ENCODE assay signal across 23 cellular contexts in the genomic region with DNA sequence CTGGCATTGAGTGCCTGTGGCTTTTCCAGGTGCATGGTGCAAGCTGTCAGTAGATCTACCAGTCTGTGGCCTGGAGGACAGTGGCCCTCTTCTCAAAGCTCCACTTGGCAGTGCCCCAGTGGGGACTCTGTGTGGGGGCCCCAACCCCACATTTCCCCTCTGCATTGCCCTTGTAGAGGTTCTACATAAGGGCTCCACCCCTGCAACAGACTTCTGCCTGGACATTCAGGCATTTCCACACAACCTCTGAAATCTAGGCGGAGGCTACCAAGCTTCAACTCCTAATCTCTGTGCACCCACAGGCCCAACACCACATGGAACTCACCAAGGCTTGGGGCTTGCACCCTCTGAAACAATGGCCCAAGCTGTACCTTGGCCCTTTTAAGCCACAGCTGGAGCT.
DNase-seq lines count a peak whose midpoint lies in the region; ATAC-seq and TF ChIP-seq lines count a peak whose summit lies in the region.
"Had no signal": no experiment of that assay in that cellular context is flagged by ENCODE, and none has a peak within 500 bp of the region (broad histone marks: within the 10 kb centered on the region; RNA-seq: fewer than 3 reads in every experiment).

No MANE protein-coding gene starts in this region.

- peak overlapping the region; percentile 91 for H3K27ac Mint-ChIP-seq in activated T-helper 17 cell treated with anti-CD3 and anti-CD28 coated beads, Interleukin-2, amount 50 U/mL, for 72 hours
- H3K27ac Mint-ChIP-seq in endodermal cell (no peak overlapping the region), progenitor cell of endocrine pancreas (no peak overlapping the region)
- H3K27ac Mint-ChIP-seq: CD4-positive, CD25-positive, alpha-beta regulatory T cell had no signal

- H3K36me3 Mint-ChIP-seq in activated T-helper 17 cell treated with anti-CD3 and anti-CD28 coated beads, Interleukin-2, amount 50 U/mL, for 72 hours (ENCODE audit: low read depth): peaks cover 69% of the 10 kb centered on the region
- H3K36me3 Mint-ChIP-seq in endodermal cell (ENCODE audit: low read depth) (peaks cover 6% of the 10 kb centered on the region), progenitor cell of endocrine pancreas (ENCODE audit: insufficient read depth) (peaks cover 7% of the 10 kb centered on the region)
- H3K36me3 Mint-ChIP-seq: CD4-positive, CD25-positive, alpha-beta regulatory T cell had no signal

- H3K4me1 ChIP-seq in BLaER1 treated with 17β-estradiol and CSF1 and Interleukin-3, amounts not matched to agents 10 nM and 100 nM: peaks cover 4 to 69% (median 31%) of the 10 kb centered on the region in 10 experiments; a peak in 19 of 20 replicates
- H3K4me1 ChIP-seq in endodermal cell (ENCODE audit: control insufficient read depth, insufficient read depth, low read length): no peaks in the 10 kb centered on the region

- H3K4me1 Mint-ChIP-seq in activated T-helper 17 cell treated with anti-CD3 and anti-CD28 coated beads, Interleukin-2, amount 50 U/mL, for 72 hours: peaks cover 67% of the 10 kb centered on the region
- H3K4me1 Mint-ChIP-seq in endodermal cell (peaks cover 8% of the 10 kb centered on the region), progenitor cell of endocrine pancreas (ENCODE audit: low read depth) (peaks cover 4% of the 10 kb centered on the region)

- ATAC-seq in activated T-helper 17 cell treated with anti-CD3 and anti-CD28 coated beads, Interleukin-2, amount 50 U/mL, for 72 hours (replicated peaks): no peak
- ATAC-seq in HG03139 (IDR thresholded peaks at IDR 0.05; ENCODE audit: unreplicated experiment) (no peak), HG03135 (IDR thresholded peaks at IDR 0.05; ENCODE audit: unreplicated experiment) (no peak)

- DNase-seq in DMS53 (lab: John Stamatoyannopoulos, UW): peak; percentile 37
- no peak for DNase-seq in DMS53 treated with DMSO at 0.1 percent for 48 hours (lab: John Stamatoyannopoulos, UW; ENCODE audit: unreplicated experiment)
- DNase-seq in endodermal cell: no peak
- no peak for DNase-seq in progenitor cell of endocrine pancreas (ENCODE audit: low spot score, unreplicated experiment)
- DNase-seq: ACHN; BE2C; CD4-positive, CD25-positive, alpha-beta regulatory T cell; DMS153; KG1; MG63; NCI-H1105 treated with DMSO at 0.1 percent for 48 hours; NCI-H2029; NCI-H446 treated with DMSO at 0.1 percent for 48 hours; NCI-H526; NCI-H82; NK-92 treated with Interleukin-12 subunit alpha and Interleukin-12 subunit beta, amount 100 ng/mL, for 24 hours; RPMI8226; SHP77 had no signal

- H3K4me3 Mint-ChIP-seq in activated T-helper 17 cell treated with anti-CD3 and anti-CD28 coated beads, Interleukin-2, amount 50 U/mL, for 72 hours: peak overlapping the region; percentile 69
- no peak overlapping the region for H3K4me3 Mint-ChIP-seq in endodermal cell
- H3K4me3 Mint-ChIP-seq in progenitor cell of endocrine pancreas (ENCODE audit: low read depth): no peak overlapping the region
- H3K4me3 Mint-ChIP-seq: CD4-positive, CD25-positive, alpha-beta regulatory T cell had no signal

- peak overlapping the region in 7 of 10 experiments; percentile 3 to 46 (median 20); a peak in 5 of 20 replicates for H3K4me3 ChIP-seq in BLaER1 treated with 17β-estradiol and CSF1 and Interleukin-3, amounts not matched to agents 10 nM and 100 nM
- peak overlapping the region; percentile 65 for H3K4me3 ChIP-seq in endodermal cell (ENCODE audit: low read length)
- H3K4me3 ChIP-seq: MG63 had no signal

- peaks cover 46 to 80% (median 67%) of the 10 kb centered on the region in 11 experiments for H3K9me3 ChIP-seq in BLaER1 treated with 17β-estradiol and CSF1 and Interleukin-3, amounts not matched to agents 10 nM and 100 nM (replicated peaks in 1 of 11)
- peaks cover 51% of the 10 kb centered on the region for H3K9me3 ChIP-seq in endodermal cell (ENCODE audit: control insufficient read depth, low read length)

- H3K9me3 Mint-ChIP-seq in activated T-helper 17 cell treated with anti-CD3 and anti-CD28 coated beads, Interleukin-2, amount 50 U/mL, for 72 hours: peaks cover 34% of the 10 kb centered on the region
- H3K9me3 Mint-ChIP-seq in endodermal cell (peaks cover 37% of the 10 kb centered on the region), progenitor cell of endocrine pancreas (ENCODE audit: low read depth) (peaks cover 29% of the 10 kb centered on the region)

- TF ChIP-seq CTCF in endodermal cell (conservative IDR thresholded peaks at IDR 0.05) (no peak), progenitor cell of endocrine pancreas (IDR thresholded peaks at IDR 0.05; ENCODE audit: unreplicated experiment) (no peak)

- H4K20me1 ChIP-seq in BLaER1 treated with 17β-estradiol and CSF1 and Interleukin-3, amounts not matched to agents 10 nM and 100 nM: no peaks in the 10 kb centered on the region

- H3K4me2 ChIP-seq in BLaER1 treated with 17β-estradiol and CSF1 and Interleukin-3, amounts not matched to agents 10 nM and 100 nM: peak overlapping the region in 2 of 11 experiments; percentile 53 to 61; a peak in 4 of 22 replicates

- H3K36me3 ChIP-seq in BLaER1 treated with 17β-estradiol and CSF1 and Interleukin-3, amounts not matched to agents 10 nM and 100 nM: peaks cover 0 to 20% (median 6%) of the 10 kb centered on the region in 11 experiments; a peak in 8 of 22 replicates
- H3K36me3 ChIP-seq in endodermal cell (ENCODE audit: control insufficient read depth, insufficient read depth, low read length): no peaks in the 10 kb centered on the region
- H3K36me3 ChIP-seq: BE2C, MG63 had no signal

- WGBS in endodermal cell (ENCODE audit: insufficient coverage in 1 of 2, insufficient read length in 1 of 2), 2 experiments: 93 to 100% methylated on average over 1 of the region's 1 CpG

- no peaks in the 10 kb centered on the region for H3K27me3 ChIP-seq in BLaER1 treated with 17β-estradiol and CSF1 and Interleukin-3, amounts not matched to agents 10 nM and 100 nM
- no peaks in the 10 kb centered on the region for H3K27me3 ChIP-seq in endodermal cell (ENCODE audit: control insufficient read depth, insufficient read depth, low read length, poor library complexity, severe bottlenecking)
- H3K27me3 ChIP-seq: BE2C, MG63 had no signal

- H3K27ac ChIP-seq in BLaER1 treated with 17β-estradiol and CSF1 and Interleukin-3, amounts not matched to agents 10 nM and 100 nM: peak overlapping the region in 2 of 11 experiments; percentile 23 to 44; a peak in 2 of 22 replicates
- no peak overlapping the region for H3K27ac ChIP-seq in endodermal cell (ENCODE audit: low read depth, low read length)
- H3K27ac ChIP-seq: 22Rv1 had no signal

- H3K9ac ChIP-seq in BLaER1 treated with 17β-estradiol and CSF1 and Interleukin-3, amounts not matched to agents 10 nM and 100 nM: no peak overlapping the region
- H3K9ac ChIP-seq in endodermal cell (ENCODE audit: extremely low read depth, low read length, poor library complexity, severe bottlenecking): no peak overlapping the region

- no peaks in the 10 kb centered on the region for H3K27me3 Mint-ChIP-seq in activated T-helper 17 cell treated with anti-CD3 and anti-CD28 coated beads, Interleukin-2, amount 50 U/mL, for 72 hours
- H3K27me3 Mint-ChIP-seq in endodermal cell (ENCODE audit: insufficient read depth) (no peaks in the 10 kb centered on the region), progenitor cell of endocrine pancreas (no peaks in the 10 kb centered on the region)
- H3K27me3 Mint-ChIP-seq: CD4-positive, CD25-positive, alpha-beta regulatory T cell had no signal
